ENCODE assay signal across 12 cellular contexts in the genomic region with DNA sequence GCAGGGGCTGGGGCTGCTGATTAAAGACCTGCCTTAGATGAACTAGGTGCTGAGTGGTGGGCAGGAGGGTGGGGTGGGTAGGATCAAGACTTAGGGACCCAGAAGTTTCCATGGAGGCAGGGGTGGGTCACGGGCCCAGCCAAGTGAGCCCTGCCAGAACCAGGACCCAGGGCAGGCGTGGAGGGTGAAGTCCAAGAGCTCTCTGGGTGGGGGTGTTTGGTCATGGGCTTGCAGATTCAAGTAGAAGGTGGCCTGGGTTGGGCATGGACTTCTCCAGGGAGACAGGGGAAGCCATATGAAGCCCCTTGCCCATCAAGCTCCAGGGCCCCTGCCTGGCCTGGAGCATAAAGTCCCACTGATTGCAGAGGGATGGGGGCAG.
A peak's percentile ranks its signal among the peaks of the same experiment; 100 is the strongest.
DNase-seq lines count a peak whose midpoint lies in the region; ATAC-seq and TF ChIP-seq lines count a peak whose summit lies in the region.
"Had no signal": no experiment of that assay in that cellular context is flagged by ENCODE, and none has a peak within 500 bp of the region (broad histone marks: within the 10 kb centered on the region; RNA-seq: fewer than 3 reads in every experiment).

No MANE protein-coding gene starts in this region.

- H3K27ac ChIP-seq in VCaP (peak overlapping the region; percentile 46; the same call in 1 of the 2 replicates), esophagus squamous epithelium (peak overlapping the region; percentile 54 to 84 (median 80)), suprapubic skin (peak overlapping the region; percentile 57)

- no peaks in the 10 kb centered on the region for H3K9me3 ChIP-seq in esophagus squamous epithelium
- no peaks in the 10 kb centered on the region for H3K9me3 ChIP-seq in suprapubic skin

- peak overlapping the region in 1 of 4 donors; percentile 42 for H3K4me3 ChIP-seq in esophagus squamous epithelium
- no peak overlapping the region for H3K4me3 ChIP-seq in suprapubic skin

- peak overlapping the region in 5 of 8 donors; percentile 40 to 82 (median 64) for H3K4me3 Mint-ChIP-seq in naive B cell
- H3K4me3 Mint-ChIP-seq: activated T-cell treated with anti-CD3 and anti-CD28 coated beads, Interleukin-2, amount 50 U/mL, for 72 hours; CD8-positive, alpha-beta memory T cell had no signal

- no peak for TF ChIP-seq CTCF in VCaP (conservative IDR thresholded peaks at IDR 0.05)
- no peak for TF ChIP-seq CTCF in esophagus squamous epithelium (IDR thresholded peaks at IDR 0.05)
- TF ChIP-seq CTCF in suprapubic skin (IDR thresholded peaks at IDR 0.05), result no peak

- H3K27me3 ChIP-seq in esophagus squamous epithelium (no peaks in the 10 kb centered on the region), suprapubic skin (no peaks in the 10 kb centered on the region)

- H3K4me1 ChIP-seq in esophagus squamous epithelium, result peaks cover 21 to 57% (median 40%) of the 10 kb centered on the region in 3 donors
- H3K4me1 ChIP-seq in suprapubic skin, result peaks cover 40% of the 10 kb centered on the region

- ATAC-seq in naive B cell (ENCODE audit: low read depth in 2 of 2) (no peak), HG02623 (IDR thresholded peaks at IDR 0.05; ENCODE audit: unreplicated experiment) (no peak), GM19328 (IDR thresholded peaks at IDR 0.05; ENCODE audit: unreplicated experiment) (no peak)
- ATAC-seq: activated T-cell treated with anti-CD3 and anti-CD28 coated beads, Interleukin-2, amount 50 U/mL, for 72 hours; HCT116 had no signal

- H3K36me3 ChIP-seq in esophagus squamous epithelium (peaks cover 0 to 15% (median 0%) of the 10 kb centered on the region in 3 donors), suprapubic skin (no peaks in the 10 kb centered on the region)

- WGBS in esophagus squamous epithelium, 2 donors, result 87 to 90% methylated on average over 2 of the region's 2 CpGs
- WGBS in suprapubic skin, result 92% methylated on average over 2 of the region's 2 CpGs

- H3K27ac Mint-ChIP-seq in naive B cell, result peak overlapping the region in 2 of 6 donors; percentile 40 to 51
- H3K27ac Mint-ChIP-seq: activated T-cell treated with anti-CD3 and anti-CD28 coated beads, Interleukin-2, amount 50 U/mL, for 72 hours had no signal

- intact Hi-C loops in esophagus squamous epithelium (cut with DNase I), result no loop called here

- no peaks in the 10 kb centered on the region for H3K27me3 Mint-ChIP-seq in naive B cell
- H3K27me3 Mint-ChIP-seq: CD8-positive, alpha-beta memory T cell had no signal

- H3K36me3 Mint-ChIP-seq in naive B cell, result no peaks in the 10 kb centered on the region
- H3K36me3 Mint-ChIP-seq: CD8-positive, alpha-beta memory T cell had no signal

- no peak for TF ChIP-seq POLR2A in esophagus squamous epithelium (IDR thresholded peaks at IDR 0.05)
- TF ChIP-seq POLR2A in suprapubic skin (IDR thresholded peaks at IDR 0.05), result no peak

- no peaks in the 10 kb centered on the region for H3K9me3 Mint-ChIP-seq in naive B cell
- H3K9me3 Mint-ChIP-seq: activated T-cell treated with anti-CD3 and anti-CD28 coated beads, Interleukin-2, amount 50 U/mL, for 72 hours; CD8-positive, alpha-beta memory T cell had no signal

- H3K4me1 Mint-ChIP-seq in naive B cell, result peaks cover 36 to 74% (median 73%) of the 10 kb centered on the region in 3 donors

- TF ChIP-seq EP300 in suprapubic skin (IDR thresholded peaks at IDR 0.05), result no peak

- DNase-seq in esophagus squamous epithelium (lab: John Stamatoyannopoulos, UW) (no peak), naive B cell (no peak), suprapubic skin (ENCODE audit: low spot score in 2 of 2) (no peak), A172 (ENCODE audit: low spot score) (no peak), SKM-1 (lab: John Stamatoyannopoulos, UW; ENCODE audit: unreplicated experiment) (no peak)
- DNase-seq: activated T-cell treated with anti-CD3 and anti-CD28 coated beads, Interleukin-2, amount 50 U/mL, for 72 hours; CD8-positive, alpha-beta memory T cell; NCI-H226 had no signal
